In genomic region chr18:27361477-27361876, GRCh38 we compare ENCODE assay signal across 29 cellular contexts.
"Had no signal": no experiment of that assay in that cellular context is flagged by ENCODE, and none has a peak within 500 bp of the region (broad histone marks: within the 10 kb centered on the region; RNA-seq: fewer than 3 reads in every experiment).

No MANE protein-coding gene starts in this region.

- H3K9me3 ChIP-seq: stomach, suprapubic skin, testis, thoracic aorta, thyroid gland, tibial artery, tibial nerve, transverse colon, upper lobe of left lung, upper lobe of right lung, uterus, vagina had no signal

- H3K4me1 Mint-ChIP-seq: stimulated activated effector memory CD8-positive, alpha-beta T cell treated with anti-CD3 and anti-CD28 coated beads, Interleukin-12 subunit alpha, Interleukin-12 subunit beta, amount 100 ng/mL, for 72 hours; stimulated activated memory B cell treated with anti-CD40 and anti-IgM and Interleukin-4, amounts not matched to agents 10 μg/mL and 1 μg/mL and 100 μg/mL, for 72 hours; stimulated activated naive B cell treated with anti-CD40 and anti-IgM and Interleukin-4, amounts not matched to agents 10 μg/mL and 1 μg/mL and 100 μg/mL, for 72 hours; stimulated activated naive CD8-positive, alpha-beta T cell treated with anti-CD3 and anti-CD28 coated beads, Interleukin-15, amount 100 ng/mL, for 72 hours had no signal

- H3K27me3 Mint-ChIP-seq: stimulated activated memory B cell treated with anti-CD40 and anti-IgM and Interleukin-4, amounts not matched to agents 10 μg/mL and 1 μg/mL and 100 μg/mL, for 72 hours; stimulated activated naive B cell treated with anti-CD40 and anti-IgM and Interleukin-4, amounts not matched to agents 10 μg/mL and 1 μg/mL and 100 μg/mL, for 72 hours; stimulated activated naive CD8-positive, alpha-beta T cell treated with anti-CD3 and anti-CD28 coated beads, Interleukin-15, amount 100 ng/mL, for 72 hours; stimulated activated naive CD8-positive, alpha-beta T cell treated with anti-CD3 and anti-CD28 coated beads, Interleukin-15, Interleukin-2, amounts not matched to agents 100 ng/mL and 50 ng/mL, for 24 hours; type B pancreatic cell had no signal

- H3K27ac ChIP-seq: stomach, suprapubic skin, testis, thoracic aorta, thyroid gland, tibial artery, tibial nerve, transverse colon, upper lobe of left lung, upper lobe of right lung, uterus, vagina had no signal

- H3K36me3 ChIP-seq: stomach, suprapubic skin, thoracic aorta, thyroid gland, tibial artery, tibial nerve, transverse colon, upper lobe of left lung, upper lobe of right lung, uterus, vagina had no signal

- ATAC-seq: stimulated activated effector memory CD8-positive, alpha-beta T cell treated with anti-CD3 and anti-CD28 coated beads, Interleukin-12 subunit alpha, Interleukin-12 subunit beta, amount 100 ng/mL, for 72 hours; stimulated activated memory B cell treated with anti-CD40 and anti-IgM and Interleukin-4, amounts not matched to agents 10 μg/mL and 1 μg/mL and 100 μg/mL, for 72 hours; stimulated activated naive B cell treated with anti-CD40 and anti-IgM and Interleukin-4, amounts not matched to agents 10 μg/mL and 1 μg/mL and 100 μg/mL, for 72 hours; stimulated activated naive CD8-positive, alpha-beta T cell treated with anti-CD3 and anti-CD28 coated beads, Interleukin-15, amount 100 ng/mL, for 72 hours; stimulated activated naive CD8-positive, alpha-beta T cell treated with anti-CD3 and anti-CD28 coated beads, Interleukin-15, Interleukin-2, amounts not matched to agents 100 U/mL and 50 U/mL, for 24 hours; upper lobe of right lung had no signal

- DNase-seq: stimulated activated CD4-positive, alpha-beta T cell treated with anti-CD3 and anti-CD28 coated beads, Interleukin-2, amount 100 ng/mL, for 48 hours; stimulated activated CD4-positive, alpha-beta T cell treated with anti-CD3 and anti-CD28 coated beads, Interleukin-4, amount 100 ng/mL, for 1 hour; stimulated activated CD4-positive, alpha-beta T cell treated with anti-CD3 and anti-CD28 coated beads, Interleukin-4, amount 100 ng/mL, for 24 hours; stimulated activated CD4-positive, alpha-beta T cell treated with anti-CD3 and anti-CD28 coated beads, Interleukin-4, amount 100 ng/mL, for 4 hours; stimulated activated CD8-positive, alpha-beta memory T cell treated with anti-CD3 and anti-CD28 coated beads, Interleukin-4, amount 100 ng/mL, for 48 hours; stimulated activated naive B cell treated with anti-CD40 and anti-IgM and Interleukin-4, amounts not matched to agents 10 μg/mL and 1 μg/mL and 100 μg/mL, for 72 hours; stimulated activated naive CD4-positive, alpha-beta T cell; stimulated activated naive CD4-positive, alpha-beta T cell treated with Interleukin-2 at 50 U/mL for 16 hours; stimulated activated naive CD8-positive, alpha-beta T cell treated with anti-CD3 and anti-CD28 coated beads, Interleukin-15, amount 100 ng/mL, for 72 hours; stimulated activated naive CD8-positive, alpha-beta T cell treated with anti-CD3 and anti-CD28 coated beads, Interleukin-15, Interleukin-2, amounts not matched to agents 100 U/mL and 50 U/mL, for 24 hours; stomach; substantia nigra; testis; thyroid gland; tibial artery; transverse colon; trophoblast cell; upper lobe of left lung; upper lobe of right lung; uterus had no signal

- H3K9me3 Mint-ChIP-seq: stimulated activated naive B cell treated with anti-CD40 and anti-IgM and Interleukin-4, amounts not matched to agents 10 μg/mL and 1 μg/mL and 100 μg/mL, for 72 hours had no signal

- H3K36me3 Mint-ChIP-seq: stimulated activated effector memory CD8-positive, alpha-beta T cell treated with anti-CD3 and anti-CD28 coated beads, Interleukin-12 subunit alpha, Interleukin-12 subunit beta, amount 100 ng/mL, for 72 hours; stimulated activated memory B cell treated with anti-CD40 and anti-IgM and Interleukin-4, amounts not matched to agents 10 μg/mL and 1 μg/mL and 100 μg/mL, for 72 hours; stimulated activated naive B cell treated with anti-CD40 and anti-IgM and Interleukin-4, amounts not matched to agents 10 μg/mL and 1 μg/mL and 100 μg/mL, for 72 hours; type B pancreatic cell had no signal

- H3K4me3 ChIP-seq: stomach, suprapubic skin, testis, thoracic aorta, thyroid gland, tibial artery, tibial nerve, transverse colon, upper lobe of left lung, upper lobe of right lung, uterus, vagina had no signal

- FAIRE-seq: urothelium cell line had no signal

- H3K4me1 ChIP-seq: stomach, suprapubic skin, testis, thyroid gland, tibial artery, tibial nerve, transverse colon, upper lobe of left lung, upper lobe of right lung, uterus, vagina had no signal

- H3K27ac Mint-ChIP-seq: stimulated activated effector memory CD8-positive, alpha-beta T cell treated with anti-CD3 and anti-CD28 coated beads, Interleukin-12 subunit alpha, Interleukin-12 subunit beta, amount 100 ng/mL, for 72 hours; stimulated activated memory B cell treated with anti-CD40 and anti-IgM and Interleukin-4, amounts not matched to agents 10 μg/mL and 1 μg/mL and 100 μg/mL, for 72 hours; stimulated activated naive B cell treated with anti-CD40 and anti-IgM and Interleukin-4, amounts not matched to agents 10 μg/mL and 1 μg/mL and 100 μg/mL, for 72 hours; stimulated activated naive CD8-positive, alpha-beta T cell treated with anti-CD3 and anti-CD28 coated beads, Interleukin-15, amount 100 ng/mL, for 72 hours; stimulated activated naive CD8-positive, alpha-beta T cell treated with anti-CD3 and anti-CD28 coated beads, Interleukin-15, Interleukin-2, amounts not matched to agents 100 ng/mL and 50 ng/mL, for 24 hours; type B pancreatic cell had no signal

- H3K27me3 ChIP-seq: stomach, suprapubic skin, testis, thyroid gland, tibial artery, tibial nerve, transverse colon, upper lobe of left lung, upper lobe of right lung, uterus, vagina had no signal

- H3K4me3 Mint-ChIP-seq: stimulated activated effector memory CD8-positive, alpha-beta T cell treated with anti-CD3 and anti-CD28 coated beads, Interleukin-12 subunit alpha, Interleukin-12 subunit beta, amount 100 ng/mL, for 72 hours; stimulated activated memory B cell treated with anti-CD40 and anti-IgM and Interleukin-4, amounts not matched to agents 10 μg/mL and 1 μg/mL and 100 μg/mL, for 72 hours; stimulated activated naive B cell treated with anti-CD40 and anti-IgM and Interleukin-4, amounts not matched to agents 10 μg/mL and 1 μg/mL and 100 μg/mL, for 72 hours; stimulated activated naive CD8-positive, alpha-beta T cell treated with anti-CD3 and anti-CD28 coated beads, Interleukin-15, amount 100 ng/mL, for 72 hours; stimulated activated naive CD8-positive, alpha-beta T cell treated with anti-CD3 and anti-CD28 coated beads, Interleukin-15, Interleukin-2, amounts not matched to agents 100 ng/mL and 50 ng/mL, for 24 hours; type B pancreatic cell had no signal
